8 cellular contexts compared by ENCODE assay signal in genomic region chr5:132498152-132498551, GRCh38. TPM values are rescaled to one million over a fixed set of nuclear protein-coding genes. Genes with fewer than 3 reads are reported as not detected.
A peak's percentile ranks its signal among the peaks of the same experiment; 100 is the strongest.
DNase-seq lines count a peak whose midpoint lies in the region; TF ChIP-seq lines count a peak whose summit lies in the region.

No MANE protein-coding gene starts in this region.

- H3K36me3 Mint-ChIP-seq in nephron (ENCODE audit: low read depth): no peaks in the 10 kb centered on the region

- H3K9me3 Mint-ChIP-seq in nephron: no peaks in the 10 kb centered on the region

- peak overlapping the region in 1 of 3 experiments; percentile 93 for H3K4me3 Mint-ChIP-seq in nephron

- peaks cover 7% of the 10 kb centered on the region for H3K27me3 Mint-ChIP-seq in nephron (ENCODE audit: low read depth)

- H3K9ac ChIP-seq in BLaER1: no peak overlapping the region
- H3K9ac ChIP-seq in duodenal mucosa (ENCODE audit: low read depth in 1 of 2, low read length in 2 of 2): peak overlapping the region; percentile 65 to 82

- peaks cover 85% of the 10 kb centered on the region for H3K4me1 ChIP-seq in BLaER1
- peaks cover 69 to 83% of the 10 kb centered on the region in 2 donors for H3K4me1 ChIP-seq in duodenal mucosa (ENCODE audit: control insufficient read depth in 1 of 2, insufficient read depth in 2 of 2, low read length in 2 of 2)

- no peaks in the 10 kb centered on the region for H3K36me3 ChIP-seq in BLaER1
- no peaks in the 10 kb centered on the region for H3K36me3 ChIP-seq in duodenal mucosa (ENCODE audit: control insufficient read depth in 1 of 2, insufficient read depth in 2 of 2, low read length in 2 of 2)

- peak overlapping the region; percentile 82 for H3K27ac ChIP-seq in BLaER1
- peak overlapping the region; percentile 96 for H3K27ac ChIP-seq in duodenal mucosa (ENCODE audit: low read depth, low read length)

- H3K9me3 ChIP-seq in BLaER1 (no peaks in the 10 kb centered on the region), duodenal mucosa (ENCODE audit: control insufficient read depth in 1 of 2, low read length in 2 of 2) (no peaks in the 10 kb centered on the region)

- H4K20me1 ChIP-seq in BLaER1: no peaks in the 10 kb centered on the region

- no peak for TF ChIP-seq CTCF in nephron (IDR thresholded peaks at IDR 0.05; ENCODE audit: unreplicated experiment in 3 of 3)

- DNase-seq in M059J (ENCODE audit: low read depth) (peak; percentile 90), epidermal melanocyte (ENCODE audit: insufficient read length, low spot score) (no peak), NCI-H524 treated with DMSO at 0.1 percent for 48 hours (lab: John Stamatoyannopoulos, UW) (no peak), NCI-H1694 (lab: John Stamatoyannopoulos, UW) (no peak)
- no peak for DNase-seq in stimulated activated naive CD4-positive, alpha-beta T cell (lab: John Stamatoyannopoulos, UW)

- no peaks in the 10 kb centered on the region for H3K27me3 ChIP-seq in BLaER1
- H3K27me3 ChIP-seq in duodenal mucosa (ENCODE audit: control insufficient read depth in 1 of 2, insufficient read depth in 2 of 2, low read length in 2 of 2): no peaks in the 10 kb centered on the region

- H3K4me2 ChIP-seq in BLaER1: peak overlapping the region; percentile 91

- peak overlapping the region; percentile 78 to 96 (median 81) for H3K27ac Mint-ChIP-seq in nephron

- H3K4me1 Mint-ChIP-seq in nephron: peaks cover 19% of the 10 kb centered on the region

- H3K4me3 ChIP-seq in BLaER1 (no peak overlapping the region), duodenal mucosa (ENCODE audit: low read depth in 1 of 2, low read length in 2 of 2) (peak overlapping the region in 1 of 2 donors; percentile 75)

RNA-seq across cellular contexts. Expression of gene IRF1, which starts 7.6 kb away (rescaled TPM):
- total RNA-seq in M059J (2014; rRNA removed; shearing (Covaris generic)): 31.7 and 36.1 TPM in 2 replicates

RNA-seq across cellular contexts. Expression of gene IL5, which starts 45.2 kb away (rescaled TPM):
- total RNA-seq in M059J (2014; rRNA removed; shearing (Covaris generic)): not detected in 2 replicates

RNA-seq across cellular contexts. Expression of gene RAD50, which starts 58.6 kb away (rescaled TPM):
- 11.6 and 14.3 TPM in 2 replicates for total RNA-seq in M059J (2014; rRNA removed; shearing (Covaris generic))
